1 cellular context compared by ENCODE assay signal in the genomic region with DNA sequence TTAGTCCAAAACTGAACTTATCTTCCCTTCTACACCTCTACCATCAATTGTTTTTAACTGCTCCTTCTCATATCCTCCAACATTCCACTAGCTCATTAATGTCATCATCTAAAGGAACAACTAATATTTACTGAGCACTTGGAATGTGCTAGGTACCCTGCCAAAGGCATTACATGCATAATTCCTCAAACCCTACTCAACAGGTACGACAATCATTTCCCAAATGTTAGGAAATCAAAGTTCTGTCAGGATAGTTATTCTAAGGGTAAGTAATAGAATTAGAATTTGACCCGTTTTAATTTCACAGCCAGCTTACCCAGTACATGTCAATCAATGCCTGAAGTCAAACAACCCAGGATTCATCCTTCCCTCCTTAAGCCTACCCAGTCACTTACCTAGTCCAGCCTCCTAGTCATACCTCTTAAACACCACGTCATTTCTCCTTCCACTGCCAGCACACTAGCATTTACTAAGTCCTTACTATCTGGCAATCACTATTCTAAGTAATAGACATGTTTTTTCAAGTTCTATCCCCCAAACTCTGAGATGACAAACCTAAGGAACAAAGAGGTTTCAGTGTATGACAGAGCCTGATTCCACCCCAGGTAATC.
TF ChIP-seq lines count a peak whose summit lies in the region.

No MANE protein-coding gene starts in this region.

TF ChIP-seq in liver, 16 proteins besides CTCF, POLR2A, EP300 and RAD21 (continued from another document):
- TF ChIP-seq, protein P1, sequence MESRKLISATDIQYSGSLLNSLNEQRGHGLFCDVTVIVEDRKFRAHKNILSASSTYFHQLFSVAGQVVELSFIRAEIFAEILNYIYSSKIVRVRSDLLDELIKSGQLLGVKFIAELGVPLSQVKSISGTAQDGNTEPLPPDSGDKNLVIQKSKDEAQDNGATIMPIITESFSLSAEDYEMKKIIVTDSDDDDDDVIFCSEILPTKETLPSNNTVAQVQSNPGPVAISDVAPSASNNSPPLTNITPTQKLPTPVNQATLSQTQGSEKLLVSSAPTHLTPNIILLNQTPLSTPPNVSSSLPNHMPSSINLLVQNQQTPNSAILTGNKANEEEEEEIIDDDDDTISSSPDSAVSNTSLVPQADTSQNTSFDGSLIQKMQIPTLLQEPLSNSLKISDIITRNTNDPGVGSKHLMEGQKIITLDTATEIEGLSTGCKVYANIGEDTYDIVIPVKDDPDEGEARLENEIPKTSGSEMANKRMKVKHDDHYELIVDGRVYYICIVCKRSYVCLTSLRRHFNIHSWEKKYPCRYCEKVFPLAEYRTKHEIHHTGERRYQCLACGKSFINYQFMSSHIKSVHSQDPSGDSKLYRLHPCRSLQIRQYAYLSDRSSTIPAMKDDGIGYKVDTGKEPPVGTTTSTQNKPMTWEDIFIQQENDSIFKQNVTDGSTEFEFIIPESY (IDR thresholded peaks at IDR 0.05) = no peak
- peak; percentile 10 for TF ChIP-seq HNF4G (IDR thresholded peaks at IDR 0.05)
- TF ChIP-seq EGR1 (IDR thresholded peaks at IDR 0.05; ENCODE audit: low read depth in 2 of 2) = no peak
- TF ChIP-seq TAF1 (conservative IDR thresholded peaks at IDR 0.05) = no peak
- TF ChIP-seq NR2F2 (IDR thresholded peaks at IDR 0.05) = no peak
